10 cellular contexts compared by ENCODE assay signal in genomic region chr2:239445771-239446524, GRCh38. TPM values are rescaled to one million over a fixed set of nuclear protein-coding genes. Genes with fewer than 3 reads are reported as not detected.
DNase-seq lines count a peak whose midpoint lies in the region; TF ChIP-seq lines count a peak whose summit lies in the region.
"Had no signal": no experiment of that assay in that cellular context is flagged by ENCODE, and none has a peak within 500 bp of the region (broad histone marks: within the 10 kb centered on the region; RNA-seq: fewer than 3 reads in every experiment).

No MANE protein-coding gene starts in this region.

- H3K36me3 ChIP-seq in tibial nerve, result no peaks in the 10 kb centered on the region

- no peaks in the 10 kb centered on the region for H3K9me3 ChIP-seq in tibial nerve

- H3K27ac ChIP-seq in tibial nerve, result peak overlapping the region; percentile 35 to 86 (median 63)
- H3K27ac ChIP-seq: 22Rv1 had no signal

- no peaks in the 10 kb centered on the region for H3K27me3 ChIP-seq in tibial nerve

- WGBS in tibial nerve, 2 donors, result 39 to 46% methylated on average over 6 of the region's 6 CpGs

- no peak for TF ChIP-seq EP300 in tibial nerve (IDR thresholded peaks at IDR 0.05)

- H3K4me3 ChIP-seq in fibroblast of pulmonary artery (replicated peaks; ENCODE audit: low read depth, low read length) (no peak overlapping the region), tibial nerve (no peak overlapping the region)

- H3K4me1 ChIP-seq in tibial nerve, result peaks cover 0 to 43% (median 22%) of the 10 kb centered on the region in 4 donors

- DNase-seq in NCI-H146 (lab: John Stamatoyannopoulos, UW) (peak; percentile 63), NCI-H146 treated with DMSO at 0.1 percent for 48 hours (lab: John Stamatoyannopoulos, UW; ENCODE audit: unreplicated experiment) (no peak), fibroblast of pulmonary artery (ENCODE audit: low read depth) (peak; percentile 23), midbrain (lab: John Stamatoyannopoulos, UW) (peak; percentile 91), tibial nerve (ENCODE audit: low spot score in 2 of 2) (no peak), NCI-H1436 treated with DMSO at 0.1 percent for 48 hours (lab: John Stamatoyannopoulos, UW) (no peak), NCI-H1930 (lab: John Stamatoyannopoulos, UW) (no peak), NCI-H510A (lab: John Stamatoyannopoulos, UW) (no peak)
- DNase-seq: NCI-H1105 had no signal

- TF ChIP-seq POLR2A in tibial nerve (IDR thresholded peaks at IDR 0.05), result no peak

- no peak for TF ChIP-seq CTCF in fibroblast of pulmonary artery (IDR thresholded peaks at IDR 0.05; ENCODE audit: low read length, missing control alignments)
- no peak for TF ChIP-seq CTCF in tibial nerve (IDR thresholded peaks at IDR 0.05)

RNA-seq across cellular contexts. Expression of gene HDAC4, which starts 45.1 kb away (rescaled TPM):
- total RNA-seq in tibial nerve, result 100 to 1,000 TPM in 2 of 4 donors, 10 to 100 TPM in 2; 68.0 to 123 (median 86.5) TPM

Comparison
In these comparisons a context has a peak if more than half of its experiments do, and no peak if none do; other contexts are left out.
1. DNase-seq: peak in NCI-H146 (single experiment), fibroblast of pulmonary artery (single experiment) and midbrain (single experiment); none in NCI-H146 treated with DMSO at 0.1 percent for 48 hours (single experiment), tibial nerve (0 of 2), NCI-H1436 treated with DMSO at 0.1 percent for 48 hours (single experiment), NCI-H1930 (0 of 2) and NCI-H510A (single experiment).